23 cellular contexts compared by ENCODE assay signal in genomic region chrX:148691456-148691855, GRCh38.
DNase-seq lines count a peak whose midpoint lies in the region; FAIRE-seq and TF ChIP-seq lines count a peak whose summit lies in the region.
"Had no signal": no experiment of that assay in that cellular context is flagged by ENCODE, and none has a peak within 500 bp of the region (broad histone marks: within the 10 kb centered on the region; RNA-seq: fewer than 3 reads in every experiment).

No MANE protein-coding gene starts in this region.

- no peaks in the 10 kb centered on the region for H4K20me1 ChIP-seq in astrocyte (ENCODE audit: insufficient read depth, low read length)

- no peak overlapping the region for H3K4me3 ChIP-seq in astrocyte (ENCODE audit: insufficient read depth, low read depth, low read length)
- H3K4me3 ChIP-seq in fibroblast of the aortic adventitia (ENCODE audit: low read depth, low read length), result no peak overlapping the region
- H3K4me3 ChIP-seq: BLaER1, GM23338, MG63 had no signal

- H3K27ac ChIP-seq in astrocyte (ENCODE audit: low read depth, low read length), result no peak overlapping the region
- H3K27ac ChIP-seq: 22Rv1, BLaER1, RWPE1 had no signal

- no peaks in the 10 kb centered on the region for H3K9me3 ChIP-seq in astrocyte (ENCODE audit: insufficient read depth, low read depth, low read length)
- H3K9me3 ChIP-seq: MG63 had no signal

- no peak overlapping the region for H3K27ac Mint-ChIP-seq in astrocyte (ENCODE audit: unreplicated experiment)
- no peak overlapping the region for H3K27ac Mint-ChIP-seq in activated CD4-positive, alpha-beta memory T cell treated with anti-CD3 and anti-CD28 coated beads, Interleukin-2, amount 10 ng/mL, durations not matched to agents 7 days and 5 days
- H3K27ac Mint-ChIP-seq: CD4-positive, alpha-beta T cell; GM23338; H9 had no signal

- H3K9ac ChIP-seq in astrocyte (ENCODE audit: low read length), result no peak overlapping the region
- H3K9ac ChIP-seq: BLaER1 had no signal

- POLR2A ChIA-PET in activated CD4-positive, alpha-beta memory T cell treated with anti-CD3 and anti-CD28 coated beads, Interleukin-2, amount 10 ng/mL, durations not matched to agents 7 days and 5 days (lab: Charles Lee), result no interaction called here

- TF ChIP-seq CTCF in astrocyte (IDR thresholded peaks at IDR 0.05; ENCODE audit: insufficient read depth, low read depth, low read length) (no peak), fibroblast of the aortic adventitia (IDR thresholded peaks at IDR 0.05; ENCODE audit: insufficient read depth, low read length) (no peak)

- no peaks in the 10 kb centered on the region for H3K4me1 ChIP-seq in astrocyte (ENCODE audit: insufficient read depth, low read length)
- H3K4me1 ChIP-seq: BLaER1 had no signal

- no peak overlapping the region for H3K4me2 ChIP-seq in astrocyte (ENCODE audit: low read length)
- H3K4me2 ChIP-seq: BLaER1, GM23338 had no signal

- peak; percentile 40 for DNase-seq in NCI-H82 (lab: John Stamatoyannopoulos, UW)
- no peak for DNase-seq in NCI-H82 treated with DMSO at 0.1 percent for 48 hours (lab: John Stamatoyannopoulos, UW; ENCODE audit: unreplicated experiment)
- peak; percentile 5 for DNase-seq in astrocyte (ENCODE audit: low read depth)
- DNase-seq in fibroblast of the aortic adventitia (ENCODE audit: low read depth), result peak; percentile 3
- DNase-seq in head of caudate nucleus, result no peak
- DNase-seq in NOMO-1 treated with dmso at 0.1 percent for 144 hours (lab: John Stamatoyannopoulos, UW; ENCODE audit: unreplicated experiment), result no peak
- no peak for DNase-seq in activated CD4-positive, alpha-beta memory T cell treated with anti-CD3 and anti-CD28 coated beads, Interleukin-2, amount 10 ng/mL, durations not matched to agents 7 days and 5 days
- DNase-seq in CD1c-positive myeloid dendritic cell (ENCODE audit: extremely low spot score), result no peak
- DNase-seq: CD4-positive, alpha-beta T cell; DMS53; H9; KBM-7; MG63; NCI-H1105 treated with DMSO at 0.1 percent for 48 hours; NCI-H2029; NCI-H2227 treated with DMSO at 0.1 percent for 48 hours; NCI-H510A; SHP77 had no signal

- H3K36me3 ChIP-seq in astrocyte (ENCODE audit: insufficient read depth, low read length), result no peaks in the 10 kb centered on the region
- H3K36me3 ChIP-seq: MG63 had no signal

- H2AFZ ChIP-seq in astrocyte (ENCODE audit: low read depth, low read length), result no peak overlapping the region
- H2AFZ ChIP-seq: GM23338 had no signal

- no peaks in the 10 kb centered on the region for H3K9me3 Mint-ChIP-seq in astrocyte (ENCODE audit: unreplicated experiment)
- no peaks in the 10 kb centered on the region for H3K9me3 Mint-ChIP-seq in activated CD4-positive, alpha-beta memory T cell treated with anti-CD3 and anti-CD28 coated beads, Interleukin-2, amount 10 ng/mL, durations not matched to agents 7 days and 5 days
- H3K9me3 Mint-ChIP-seq: CD4-positive, alpha-beta T cell had no signal

- H3K4me1 Mint-ChIP-seq in astrocyte (ENCODE audit: low read depth, unreplicated experiment), result peaks cover 3% of the 10 kb centered on the region
- no peaks in the 10 kb centered on the region for H3K4me1 Mint-ChIP-seq in activated CD4-positive, alpha-beta memory T cell treated with anti-CD3 and anti-CD28 coated beads, Interleukin-2, amount 10 ng/mL, durations not matched to agents 7 days and 5 days

- H3K27me3 ChIP-seq in astrocyte (ENCODE audit: insufficient read depth, low read length), result no peaks in the 10 kb centered on the region
- H3K27me3 ChIP-seq: BLaER1, MG63 had no signal

- CTCF ChIA-PET in activated CD4-positive, alpha-beta memory T cell treated with anti-CD3 and anti-CD28 coated beads, Interleukin-2, amount 10 ng/mL, durations not matched to agents 7 days and 5 days (lab: Charles Lee), result no interaction called here

- no peaks in the 10 kb centered on the region for H3K27me3 Mint-ChIP-seq in astrocyte (ENCODE audit: low read depth, unreplicated experiment)
- no peaks in the 10 kb centered on the region for H3K27me3 Mint-ChIP-seq in activated CD4-positive, alpha-beta memory T cell treated with anti-CD3 and anti-CD28 coated beads, Interleukin-2, amount 10 ng/mL, durations not matched to agents 7 days and 5 days
- H3K27me3 Mint-ChIP-seq: CD4-positive, alpha-beta T cell had no signal

- no peak overlapping the region for H3K4me3 Mint-ChIP-seq in astrocyte (ENCODE audit: unreplicated experiment)
- H3K4me3 Mint-ChIP-seq in activated CD4-positive, alpha-beta memory T cell treated with anti-CD3 and anti-CD28 coated beads, Interleukin-2, amount 10 ng/mL, durations not matched to agents 7 days and 5 days, result no peak overlapping the region
- H3K4me3 Mint-ChIP-seq: CD4-positive, alpha-beta T cell; GM23338; H9 had no signal

- no peaks in the 10 kb centered on the region for H3K79me2 ChIP-seq in astrocyte (ENCODE audit: insufficient read depth, low read length)

- no peaks in the 10 kb centered on the region for H3K36me3 Mint-ChIP-seq in astrocyte (ENCODE audit: low read depth, unreplicated experiment)
- no peaks in the 10 kb centered on the region for H3K36me3 Mint-ChIP-seq in activated CD4-positive, alpha-beta memory T cell treated with anti-CD3 and anti-CD28 coated beads, Interleukin-2, amount 10 ng/mL, durations not matched to agents 7 days and 5 days (ENCODE audit: low read depth)

- intact Hi-C loops in head of caudate nucleus (cut with DNase I), result no loop called here

- FAIRE-seq in astrocyte (lab: Jason Lieb, UNC), result peak; percentile 99
- FAIRE-seq: D721Med had no signal

Comparison
In these comparisons a context has a peak if more than half of its experiments do, and no peak if none do; other contexts are left out.
1. DNase-seq: peak in NCI-H82 (single experiment), astrocyte (single experiment) and fibroblast of the aortic adventitia (single experiment); none in NCI-H82 treated with DMSO at 0.1 percent for 48 hours (single experiment), head of caudate nucleus (0 of 42), NOMO-1 treated with dmso at 0.1 percent for 144 hours (single experiment), activated CD4-positive, alpha-beta memory T cell treated with anti-CD3 and anti-CD28 coated beads, Interleukin-2, amount 10 ng/mL, durations not matched to agents 7 days and 5 days (single experiment) and CD1c-positive myeloid dendritic cell (single experiment).